Comparison of ENCODE assay signal across 15 cellular contexts in genomic region chr6:45433533-45434400, GRCh38. TPM values are rescaled to one million over a fixed set of nuclear protein-coding genes. Genes with fewer than 3 reads are reported as not detected.
A peak's percentile ranks its signal among the peaks of the same experiment; 100 is the strongest.
DNase-seq lines count a peak whose midpoint lies in the region; ATAC-seq and TF ChIP-seq lines count a peak whose summit lies in the region.
"Had no signal": no experiment of that assay in that cellular context is flagged by ENCODE, and none has a peak within 500 bp of the region (broad histone marks: within the 10 kb centered on the region; RNA-seq: fewer than 3 reads in every experiment).

No MANE protein-coding gene starts in this region.

- H3K4me2 ChIP-seq in OCI-LY7 (ENCODE audit: low read length), result no peak overlapping the region
- H3K4me2 ChIP-seq: hepatocyte had no signal

- H3K9me2 ChIP-seq in OCI-LY7 (ENCODE audit: insufficient read depth, low read length), result no peaks in the 10 kb centered on the region

- peak overlapping the region in 6 of 7 donors; percentile 48 to 88 (median 79) for H3K4me3 Mint-ChIP-seq in CD8-positive, alpha-beta memory T cell
- peak overlapping the region; percentile 92 for H3K4me3 Mint-ChIP-seq in activated T-helper 17 cell treated with anti-CD3 and anti-CD28 coated beads, Interleukin-2, amount 50 U/mL, for 72 hours
- peak overlapping the region; percentile 54 for H3K4me3 Mint-ChIP-seq in natural killer cell

- peaks cover 7 to 11% (median 11%) of the 10 kb centered on the region in 3 donors for H3K36me3 Mint-ChIP-seq in CD8-positive, alpha-beta memory T cell
- peaks cover 87% of the 10 kb centered on the region for H3K36me3 Mint-ChIP-seq in activated T-helper 17 cell treated with anti-CD3 and anti-CD28 coated beads, Interleukin-2, amount 50 U/mL, for 72 hours (ENCODE audit: low read depth)
- H3K36me3 Mint-ChIP-seq in natural killer cell, result no peaks in the 10 kb centered on the region

- H3K9me3 ChIP-seq in CD8-positive, alpha-beta memory T cell (ENCODE audit: low read length), result no peaks in the 10 kb centered on the region
- H3K9me3 ChIP-seq in OCI-LY7 (ENCODE audit: low read length) (no peaks in the 10 kb centered on the region), stomach (no peaks in the 10 kb centered on the region)
- H3K9me3 ChIP-seq: left ventricle myocardium inferior, right lobe of liver had no signal

- no peak for TF ChIP-seq POLR2A in stomach (IDR thresholded peaks at IDR 0.05)

- POLR2A ChIA-PET in CD8-positive, alpha-beta memory T cell (lab: Charles Lee), result no interaction called here
- POLR2A ChIA-PET in OCI-LY7 (lab: Charles Lee), result interaction anchor here (0.7 kb wide), 1 partner anchor 252 kb away, joined by 3 read pairs; no protein-coding TSS in a partner anchor

- peaks cover 48% of the 10 kb centered on the region for H3K4me1 ChIP-seq in CD8-positive, alpha-beta memory T cell (ENCODE audit: insufficient read depth, low read length)
- H3K4me1 ChIP-seq in OCI-LY7 (ENCODE audit: insufficient read depth, low read length, poor library complexity, severe bottlenecking) (no peaks in the 10 kb centered on the region), stomach (peaks cover 0 to 54% (median 9%) of the 10 kb centered on the region in 4 donors)
- H3K4me1 ChIP-seq: right lobe of liver had no signal

- TF ChIP-seq CTCF in natural killer cell (IDR thresholded peaks at IDR 0.05), result no peak
- TF ChIP-seq CTCF in OCI-LY7 (conservative IDR thresholded peaks at IDR 0.05; ENCODE audit: low read length), result no peak
- TF ChIP-seq CTCF in stomach (IDR thresholded peaks at IDR 0.05), result no peak

- peak in 1 of 5 donors; percentile 48 for DNase-seq in CD8-positive, alpha-beta memory T cell
- DNase-seq in Kasumi-1 (lab: John Stamatoyannopoulos, UW), result peak; percentile 13 to 27
- DNase-seq in natural killer cell, result no peak
- no peak for DNase-seq in OCI-LY7 (ENCODE audit: low spot score)
- DNase-seq in stomach, result no peak
- DNase-seq: activated CD8-positive, alpha-beta memory T cell treated with anti-CD3 and anti-CD28 coated beads for 24 hours; left ventricle myocardium inferior; NCI-H1105; NCI-H345; right lobe of liver had no signal

- H3K36me3 ChIP-seq in CD8-positive, alpha-beta memory T cell (ENCODE audit: insufficient read depth, low read length), result no peaks in the 10 kb centered on the region
- H3K36me3 ChIP-seq in OCI-LY7 (ENCODE audit: insufficient read depth, low read length) (no peaks in the 10 kb centered on the region), stomach (no peaks in the 10 kb centered on the region)
- H3K36me3 ChIP-seq: left ventricle myocardium inferior, right lobe of liver had no signal

- ATAC-seq in activated T-helper 17 cell treated with anti-CD3 and anti-CD28 coated beads, Interleukin-2, amount 50 U/mL, for 72 hours (replicated peaks), result no peak
- ATAC-seq in natural killer cell (peak in 2 of 3 donors; percentile 35 to 45), HG02840 (IDR thresholded peaks at IDR 0.05; ENCODE audit: low FRiP score, unreplicated experiment) (no peak)
- ATAC-seq: esophagus mucosa had no signal

- CTCF ChIA-PET in CD8-positive, alpha-beta memory T cell (lab: Charles Lee), result no interaction called here
- CTCF ChIA-PET in OCI-LY7 (lab: Charles Lee; ENCODE audit: unreplicated experiment), result no interaction called here

- intact Hi-C loops in natural killer cell (cut with micrococcal nuclease), result no loop called here
- intact Hi-C loops in OCI-LY7 (cut with micrococcal nuclease; ENCODE audit: unreplicated experiment), result no loop called here
- intact Hi-C loops in stomach (cut with DNase I; ENCODE audit: low total_unique reads), result no loop called here

- peaks cover 75 to 88% (median 75%) of the 10 kb centered on the region in 3 donors for H3K4me1 Mint-ChIP-seq in CD8-positive, alpha-beta memory T cell
- peaks cover 58% of the 10 kb centered on the region for H3K4me1 Mint-ChIP-seq in activated T-helper 17 cell treated with anti-CD3 and anti-CD28 coated beads, Interleukin-2, amount 50 U/mL, for 72 hours
- H3K4me1 Mint-ChIP-seq in natural killer cell, result peaks cover 29 to 37% of the 10 kb centered on the region in 2 donors

- H3K79me2 ChIP-seq in OCI-LY7 (ENCODE audit: insufficient read depth, low read depth, low read length), result no peaks in the 10 kb centered on the region
- H3K79me2 ChIP-seq: hepatocyte had no signal

- no peaks in the 10 kb centered on the region for H3K9me3 Mint-ChIP-seq in CD8-positive, alpha-beta memory T cell
- H3K9me3 Mint-ChIP-seq in activated T-helper 17 cell treated with anti-CD3 and anti-CD28 coated beads, Interleukin-2, amount 50 U/mL, for 72 hours, result no peaks in the 10 kb centered on the region
- no peaks in the 10 kb centered on the region for H3K9me3 Mint-ChIP-seq in natural killer cell
- H3K9me3 Mint-ChIP-seq: activated naive CD4-positive, alpha-beta T cell treated with anti-CD3 and anti-CD28 coated beads, Interleukin-2, amount 50 U/mL, for 72 hours had no signal

- peak overlapping the region; percentile 25 to 91 (median 84) for H3K27ac Mint-ChIP-seq in CD8-positive, alpha-beta memory T cell
- peak overlapping the region; percentile 97 for H3K27ac Mint-ChIP-seq in activated T-helper 17 cell treated with anti-CD3 and anti-CD28 coated beads, Interleukin-2, amount 50 U/mL, for 72 hours
- H3K27ac Mint-ChIP-seq in natural killer cell, result peak overlapping the region; percentile 18 to 61

- BruUV-seq in OCI-LY7 (replicated peaks; lab: Mats Ljungman, UMichigan), result no TSS peak

- no peaks in the 10 kb centered on the region for H4K20me1 ChIP-seq in OCI-LY7 (ENCODE audit: insufficient read depth, low read length)

- H3K27me3 ChIP-seq in CD8-positive, alpha-beta memory T cell (ENCODE audit: insufficient read depth, low read length, poor library complexity, severe bottlenecking), result no peaks in the 10 kb centered on the region
- H3K27me3 ChIP-seq in stomach, result peaks cover 0 to 5% (median 0%) of the 10 kb centered on the region in 3 donors
- H3K27me3 ChIP-seq: hepatocyte, right lobe of liver had no signal

- no peak overlapping the region for H3K4me3 ChIP-seq in CD8-positive, alpha-beta memory T cell (ENCODE audit: low read length)
- H3K4me3 ChIP-seq in OCI-LY7 (ENCODE audit: low read depth, low read length, poor library complexity, severe bottlenecking), result no peak overlapping the region
- no peak overlapping the region for H3K4me3 ChIP-seq in stomach
- H3K4me3 ChIP-seq: hepatocyte, left ventricle myocardium inferior, right lobe of liver had no signal

- H3K27ac ChIP-seq in CD8-positive, alpha-beta memory T cell (ENCODE audit: low read depth, low read length), result no peak overlapping the region
- H3K27ac ChIP-seq in OCI-LY7 (ENCODE audit: low read depth, low read length, poor library complexity, severe bottlenecking) (no peak overlapping the region), stomach (peak overlapping the region in 2 of 5 donors; percentile 23 to 28)
- H3K27ac ChIP-seq: hepatocyte, left ventricle myocardium inferior, right lobe of liver had no signal

- H3K27me3 Mint-ChIP-seq in CD8-positive, alpha-beta memory T cell, result no peaks in the 10 kb centered on the region
- H3K27me3 Mint-ChIP-seq in activated T-helper 17 cell treated with anti-CD3 and anti-CD28 coated beads, Interleukin-2, amount 50 U/mL, for 72 hours, result no peaks in the 10 kb centered on the region
- H3K27me3 Mint-ChIP-seq in natural killer cell (ENCODE audit: low read depth in 2 of 2), result peaks cover 4 to 10% of the 10 kb centered on the region in 2 donors

- TF ChIP-seq EP300 in stomach (IDR thresholded peaks at IDR 0.05), result no peak

- no peak overlapping the region for H2AFZ ChIP-seq in OCI-LY7 (ENCODE audit: low read length)
- H2AFZ ChIP-seq: hepatocyte had no signal

- 39 to 49% (median 39%) methylated on average over 3 of the region's 3 CpGs for WGBS in stomach, 5 donors

RNA-seq across cellular contexts. Expression of gene SUPT3H, which starts 56.0 kb away (rescaled TPM):
- total RNA-seq in CD8-positive, alpha-beta memory T cell, result 10 to 100 TPM; 14.6 to 17.1 TPM
- 13.7 TPM for polyA plus RNA-seq in CD8-positive, alpha-beta memory T cell
- total RNA-seq in activated T-helper 17 cell treated with anti-CD3 and anti-CD28 coated beads, Interleukin-2, amount 50 U/mL, for 72 hours, result 10 to 100 TPM; 12.1 to 20.0 TPM
- total RNA-seq in natural killer cell (10 to 100 TPM in 1 of 3 donors, 1 to 10 TPM in 2; 7.3 to 10.9 (median 9.9) TPM), OCI-LY7 (2022) (6.6 and 7.1 TPM in 2 replicates), stomach (10 to 100 TPM in 1 of 5 donors, 1 to 10 TPM in 2, under 1 TPM in 1, not detected in 1; 0.29 to 16.2 (median 2.6) TPM)
- 0.44 and 1.1 TPM in 2 replicates for total RNA-seq in OCI-LY7 (2014; rRNA removed; shearing (Covaris generic))
- polyA plus RNA-seq in stomach, result 1 to 10 TPM; 4.0 to 5.0 (median 4.0) TPM

Comparison
In these comparisons a context has a peak if more than half of its experiments do, and no peak if none do; other contexts are left out.
1. DNase-seq: peak in Kasumi-1 (2 of 2); none in natural killer cell (single experiment), OCI-LY7 (single experiment) and stomach (single experiment).
2. H3K27ac Mint-ChIP-seq: peak in every context shown above with its lines; median percentile 97 in activated T-helper 17 cell treated with anti-CD3 and anti-CD28 coated beads, Interleukin-2, amount 50 U/mL, for 72 hours; 84 in CD8-positive, alpha-beta memory T cell; 40 in natural killer cell.
3. ATAC-seq: peak in natural killer cell (2 of 3); none in activated T-helper 17 cell treated with anti-CD3 and anti-CD28 coated beads, Interleukin-2, amount 50 U/mL, for 72 hours (single experiment) and HG02840 (single experiment).
4. Peak in every context shown above with its lines, with median percentiles within 50 percentile points of each other: H3K4me3 Mint-ChIP-seq.